Comparison of ENCODE assay signal across 8 cellular contexts in genomic region chr18:6482198-6482977, GRCh38.
DNase-seq lines count a peak whose midpoint lies in the region; ATAC-seq and TF ChIP-seq lines count a peak whose summit lies in the region.

No MANE protein-coding gene starts in this region.

- H3K27me3 ChIP-seq in body of pancreas (no peaks in the 10 kb centered on the region), kidney epithelial cell (ENCODE audit: control insufficient read depth, insufficient read depth, low read length) (no peaks in the 10 kb centered on the region)

- ATAC-seq in GM19025 (IDR thresholded peaks at IDR 0.05; ENCODE audit: low read depth, unreplicated experiment), result peak; percentile 57
- peak; percentile 84 for ATAC-seq in body of pancreas
- no peak for ATAC-seq in GM21825 (IDR thresholded peaks at IDR 0.05; ENCODE audit: unreplicated experiment)

- WGBS in body of pancreas, 2 donors, result 16 to 22% methylated on average over 15 of the region's 15 CpGs

- peak; percentile 42 to 83 (median 60) for TF ChIP-seq CTCF in body of pancreas (IDR thresholded peaks at IDR 0.05)
- TF ChIP-seq CTCF in kidney epithelial cell (IDR thresholded peaks at IDR 0.05; ENCODE audit: insufficient read depth, low read length, poor library complexity, severe bottlenecking), result peak; percentile 88

- intact Hi-C loops in body of pancreas (cut with DNase I), result loop anchor here (10.0 kb wide), 1 partner anchor 608 kb away; no protein-coding TSS in a partner anchor

- peaks cover 7% of the 10 kb centered on the region for H3K4me1 ChIP-seq in body of pancreas

- TF ChIP-seq POLR2A in body of pancreas (IDR thresholded peaks at IDR 0.05), result no peak

- H3K9me3 ChIP-seq in body of pancreas, result no peaks in the 10 kb centered on the region

- no peak overlapping the region for H3K4me3 ChIP-seq in body of pancreas
- H3K4me3 ChIP-seq in kidney epithelial cell (ENCODE audit: low read depth, low read length), result no peak overlapping the region

- H3K36me3 ChIP-seq in body of pancreas (replicated peaks in 1 of 2; ENCODE audit: insufficient read depth in 1 of 2, low read depth in 2 of 2) (no peaks in the 10 kb centered on the region), kidney epithelial cell (ENCODE audit: control insufficient read depth, insufficient read depth, low read length) (no peaks in the 10 kb centered on the region)

- peak overlapping the region in 3 of 4 donors; percentile 11 to 63 (median 47) for H3K27ac ChIP-seq in body of pancreas
- H3K27ac ChIP-seq in substantia nigra (ENCODE audit: low read depth, low read length, poor library complexity, severe bottlenecking), result no peak overlapping the region

- peak; percentile 87 for DNase-seq in AG20443 (ENCODE audit: low spot score)
- DNase-seq in M059J (ENCODE audit: low read depth), result peak; percentile 1
- peak; percentile 55 to 69 (median 56) for DNase-seq in body of pancreas
- peak; percentile 14 for DNase-seq in kidney epithelial cell (ENCODE audit: low read depth)
- DNase-seq in substantia nigra (lab: John Stamatoyannopoulos, UW), result peak in 35 of 49 donors; percentile 1 to 63 (median 21)
- DNase-seq in NCI-H1694 treated with DMSO at 0.1 percent for 48 hours (lab: John Stamatoyannopoulos, UW), result no peak
